Comparison of ENCODE assay signal across 37 cellular contexts in the genomic region with DNA sequence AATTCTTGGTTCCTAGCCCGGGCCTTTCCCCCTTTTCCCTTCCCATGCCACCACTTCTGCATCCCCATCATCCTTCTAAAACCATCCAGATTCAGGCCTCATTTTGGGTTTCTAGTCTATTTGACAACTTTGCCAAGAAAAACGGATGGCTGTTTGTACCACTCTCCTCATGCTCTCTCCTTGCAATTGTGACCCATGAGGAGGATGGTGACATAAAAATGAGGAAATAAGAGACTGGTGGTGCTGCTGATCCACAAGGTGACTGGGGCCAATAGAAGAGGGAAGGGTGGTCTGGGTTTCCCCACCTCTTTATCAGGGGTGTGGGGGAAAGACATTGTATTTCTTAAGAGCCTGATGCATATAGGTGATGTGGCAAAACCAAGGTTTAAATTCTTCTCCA. TPM values are rescaled to one million over a fixed set of nuclear protein-coding genes. Genes with fewer than 3 reads are reported as not detected.
A peak's percentile ranks its signal among the peaks of the same experiment; 100 is the strongest.
DNase-seq lines count a peak whose midpoint lies in the region; ATAC-seq and TF ChIP-seq lines count a peak whose summit lies in the region.
"Had no signal": no experiment of that assay in that cellular context is flagged by ENCODE, and none has a peak within 500 bp of the region (broad histone marks: within the 10 kb centered on the region; RNA-seq: fewer than 3 reads in every experiment).

No MANE protein-coding gene starts in this region.

- H3K4me3 Mint-ChIP-seq in memory B cell: no peak overlapping the region
- H3K4me3 Mint-ChIP-seq: HFFc6; natural killer cell treated with Interleukin-12 subunit alpha and Interleukin-12 subunit beta and Interleukin-15 and Interleukin-18, amount 100 ng/mL, for 72 hours; T-helper 17 cell had no signal

- H3K9me3 ChIP-seq in adrenal gland (replicated peaks in 1 of 3) (no peaks in the 10 kb centered on the region), tibial nerve (no peaks in the 10 kb centered on the region)
- H3K9me3 ChIP-seq: esophagus squamous epithelium, heart left ventricle, mucosa of descending colon, testis had no signal

- H3K4me1 ChIP-seq in adrenal gland (replicated peaks in 1 of 2): no peaks in the 10 kb centered on the region
- H3K4me1 ChIP-seq in tibial nerve: no peaks in the 10 kb centered on the region
- H3K4me1 ChIP-seq: esophagus squamous epithelium, testis had no signal

- H3K27ac ChIP-seq in adrenal gland (peak overlapping the region in 4 of 5 donors; percentile 1 to 81 (median 54)), tibial nerve (peak overlapping the region in 3 of 4 donors; percentile 16 to 78 (median 52)), RWPE1 (no peak overlapping the region)
- H3K27ac ChIP-seq: C4-2B had no signal

- H3K4me3 ChIP-seq in adrenal gland (peak overlapping the region in 1 of 4 donors; percentile 29), tibial nerve (peak overlapping the region in 2 of 4 donors; percentile 15 to 36)
- H3K4me3 ChIP-seq: lung, mucosa of descending colon, testis had no signal

- no peaks in the 10 kb centered on the region for H3K36me3 Mint-ChIP-seq in memory B cell
- H3K36me3 Mint-ChIP-seq: natural killer cell treated with Interleukin-12 subunit alpha and Interleukin-12 subunit beta and Interleukin-15 and Interleukin-18, amount 100 ng/mL, for 72 hours had no signal

- peaks cover 3% of the 10 kb centered on the region for H3K4me1 Mint-ChIP-seq in memory B cell
- H3K4me1 Mint-ChIP-seq: T-helper 17 cell had no signal

- no peak for ATAC-seq in memory B cell (ENCODE audit: low read depth)
- no peak for ATAC-seq in GM18511 (IDR thresholded peaks at IDR 0.05; ENCODE audit: unreplicated experiment)
- no peak for ATAC-seq in HG03025 (IDR thresholded peaks at IDR 0.05; ENCODE audit: low FRiP score, unreplicated experiment)
- ATAC-seq: activated CD4-positive, CD25-positive, alpha-beta regulatory T cell treated with anti-CD3 and anti-CD28 coated beads, Interleukin-2, amount 50 U/mL, for 24 hours; mucosa of descending colon; natural killer cell treated with Interleukin-12 subunit alpha and Interleukin-12 subunit beta and Interleukin-15 and Interleukin-18, amount 100 ng/mL, for 72 hours; PC-3; T-helper 17 cell had no signal

- TF ChIP-seq CTCF in adrenal gland (IDR thresholded peaks at IDR 0.05) (no peak), tibial nerve (IDR thresholded peaks at IDR 0.05) (no peak), RWPE1 (conservative IDR thresholded peaks at IDR 0.05; ENCODE audit: low read depth) (no peak)

- 17 to 49% (median 38%) methylated on average over 2 of the region's 2 CpGs for WGBS in adrenal gland, 4 donors
- 39 to 75% methylated on average over 2 of the region's 2 CpGs for WGBS in tibial nerve, 2 donors

- in situ Hi-C loops in G401 (cut with HindIII; ENCODE audit: low sequenced_read_pairs): no loop called here

- DNase-seq in G401 (ENCODE audit: low spot score): peak; percentile 17
- DNase-seq in adrenal gland: no peak
- DNase-seq in memory B cell (ENCODE audit: low spot score in 2 of 2): no peak
- no peak for DNase-seq in tibial nerve (ENCODE audit: low spot score in 2 of 2)
- DNase-seq in RWPE1 (ENCODE audit: low spot score): no peak
- DNase-seq: activated CD4-positive, alpha-beta T cell treated with anti-CD3 and anti-CD28 coated beads, Interleukin-2, amount 50 U/mL, for 48 hours; activated naive CD4-positive, alpha-beta T cell treated with Interleukin-2 at 50 U/mL for 16 hours; Calu3; central memory CD4-positive, alpha-beta T cell; DMS79; esophagus squamous epithelium; foreskin melanocyte; GDM1; GOT3; heart left ventricle; HFFc6; islet precursor cell; mucosa of descending colon; NCI-H1105; NCI-H187 treated with DMSO at 0.1 percent for 48 hours; NCI-H2171; occipital lobe; PC-3; stimulated activated naive CD4-positive, alpha-beta T cell treated with Interleukin-2 at 50 U/mL for 16 hours; T-helper 17 cell; testis had no signal

- intact Hi-C loops in adrenal gland (cut with DNase I): no loop called here

- H3K27me3 ChIP-seq in adrenal gland: no peaks in the 10 kb centered on the region
- no peaks in the 10 kb centered on the region for H3K27me3 ChIP-seq in tibial nerve
- H3K27me3 ChIP-seq: esophagus squamous epithelium, heart left ventricle, testis had no signal

- POLR2A ChIA-PET in RWPE1 (lab: Yijun Ruan, JAX; ENCODE audit: low non-redundant PET): no interaction called here

- TF ChIP-seq POLR2A in adrenal gland (IDR thresholded peaks at IDR 0.05) (no peak), tibial nerve (IDR thresholded peaks at IDR 0.05) (no peak)

- H3K27ac Mint-ChIP-seq in memory B cell: peak overlapping the region; percentile 12
- H3K27ac Mint-ChIP-seq: HFFc6; natural killer cell treated with Interleukin-12 subunit alpha and Interleukin-12 subunit beta and Interleukin-15 and Interleukin-18, amount 100 ng/mL, for 72 hours; T-helper 17 cell had no signal

- no peak for TF ChIP-seq EP300 in tibial nerve (IDR thresholded peaks at IDR 0.05)

- CTCF ChIA-PET in RWPE1 (lab: Yijun Ruan, JAX): no interaction called here

- no peaks in the 10 kb centered on the region for H3K27me3 Mint-ChIP-seq in memory B cell

- H3K36me3 ChIP-seq in adrenal gland (replicated peaks in 1 of 2): no peaks in the 10 kb centered on the region
- H3K36me3 ChIP-seq in tibial nerve: no peaks in the 10 kb centered on the region
- H3K36me3 ChIP-seq: esophagus squamous epithelium, heart left ventricle had no signal

- peaks cover 1% of the 10 kb centered on the region for H3K9me3 Mint-ChIP-seq in memory B cell
- H3K9me3 Mint-ChIP-seq: natural killer cell treated with Interleukin-12 subunit alpha and Interleukin-12 subunit beta and Interleukin-15 and Interleukin-18, amount 100 ng/mL, for 72 hours had no signal

RNA-seq across cellular contexts. Expression of a gene that starts 1.0 kb away (rescaled TPM):
- total RNA-seq in G401 (2014; rRNA removed; shearing (Covaris generic)): not detected in 2 replicates
- 100 to 1,000 TPM in 1 of 8 donors, 10 to 100 TPM in 7; 24.3 to 120 (median 69.3) TPM for total RNA-seq in adrenal gland
- 10 to 100 TPM; 19.2 to 33.4 (median 21.8) TPM for polyA plus RNA-seq in adrenal gland
- 10 to 100 TPM; 27.8 to 55.8 (median 38.3) TPM for total RNA-seq in tibial nerve
- total RNA-seq: Calu3; dermis microvascular lymphatic vessel endothelial cell; HFFc6; HT1080; natural killer cell treated with Interleukin-12 subunit alpha and Interleukin-12 subunit beta and Interleukin-15 and Interleukin-18, amount 100 ng/mL, for 72 hours; NCI-H460; PC-3; pulmonary artery endothelial cell had no signal

RNA-seq across cellular contexts. Expression of a gene that starts 38.5 kb away (rescaled TPM):
- total RNA-seq in G401 (2014; rRNA removed; shearing (Covaris generic)): not detected in 2 replicates
- 1 to 10 TPM in 6 of 8 donors, under 1 TPM in 1, not detected in 1; 0.97 to 7.2 (median 3.2) TPM for total RNA-seq in adrenal gland
- polyA plus RNA-seq in adrenal gland: 1 to 10 TPM in 2 of 3 donors, not detected in 1; 1.1 to 2.6 TPM
- total RNA-seq in tibial nerve: 10 to 100 TPM in 3 of 4 donors, 1 to 10 TPM in 1; 4.8 to 15.9 (median 13.2) TPM
- total RNA-seq: Calu3, dermis microvascular lymphatic vessel endothelial cell, HFFc6, HT1080, NCI-H460, occipital lobe, PC-3, pulmonary artery endothelial cell, skeletal muscle tissue had no signal

RNA-seq across cellular contexts. Expression of a gene that starts 45.6 kb away (rescaled TPM):
- total RNA-seq in G401 (2014; rRNA removed; shearing (Covaris generic)): not detected in 2 replicates
- total RNA-seq in adrenal gland (not detected), tibial nerve (not detected)
- polyA plus RNA-seq in adrenal gland: 10 to 100 TPM in 1 of 3 donors, not detected in 2; 11.2 TPM
- total RNA-seq: Calu3; dermis microvascular lymphatic vessel endothelial cell; esophagus squamous epithelium; heart left ventricle; HFFc6; HT1080; mucosa of descending colon; natural killer cell treated with Interleukin-12 subunit alpha and Interleukin-12 subunit beta and Interleukin-15 and Interleukin-18, amount 100 ng/mL, for 72 hours; NCI-H460; occipital lobe; PC-3; pulmonary artery endothelial cell; skeletal muscle tissue; T-helper 17 cell had no signal

Comparison
In these comparisons a context has a peak if more than half of its experiments do, and no peak if none do; other contexts are left out.
1. RNA of a gene that starts 1.0 kb away (total RNA-seq): 24.3 to 120 TPM in adrenal gland and 27.8 to 55.8 TPM in tibial nerve; not detected in G401; every median in the first group is over 10 times any median in the second.